Comparison of ENCODE assay signal across 8 cellular contexts in genomic region chr7:23863209-23863798, GRCh38.
DNase-seq lines count a peak whose midpoint lies in the region; ATAC-seq, FAIRE-seq and TF ChIP-seq lines count a peak whose summit lies in the region.

No MANE protein-coding gene starts in this region.

- H3K27ac ChIP-seq in colonic mucosa (no peak overlapping the region), osteoblast (ENCODE audit: low read depth, low read length) (no peak overlapping the region)

- no peaks in the 10 kb centered on the region for H4K20me1 ChIP-seq in osteoblast (ENCODE audit: insufficient read depth, low read length)

- no peak overlapping the region for H2AFZ ChIP-seq in osteoblast (ENCODE audit: low read length)

- TF ChIP-seq CTCF in BJ (IDR thresholded peaks at IDR 0.05; ENCODE audit: insufficient read depth, low read depth, low read length) = peak; percentile 78
- peak; percentile 32 for TF ChIP-seq CTCF in colonic mucosa (IDR thresholded peaks at IDR 0.05)
- TF ChIP-seq CTCF in osteoblast (IDR thresholded peaks at IDR 0.05; ENCODE audit: extremely low read depth, low read depth, low read length) = peak; percentile 74

- H3K36me3 ChIP-seq in BJ (ENCODE audit: control insufficient read depth, insufficient read depth, low read length) (no peaks in the 10 kb centered on the region), colonic mucosa (no peaks in the 10 kb centered on the region), osteoblast (ENCODE audit: insufficient read depth, low read length) (no peaks in the 10 kb centered on the region)

- no peak overlapping the region for H3K4me3 ChIP-seq in BJ (ENCODE audit: low read depth, low read length)
- no peak overlapping the region for H3K4me3 ChIP-seq in colonic mucosa
- H3K4me3 ChIP-seq in osteoblast (ENCODE audit: insufficient read depth, low read length) = no peak overlapping the region

- no peaks in the 10 kb centered on the region for H3K4me1 ChIP-seq in colonic mucosa
- H3K4me1 ChIP-seq in osteoblast (ENCODE audit: insufficient read depth, low read length) = peaks cover 8% of the 10 kb centered on the region

- ATAC-seq in GM21360 (IDR thresholded peaks at IDR 0.05; ENCODE audit: unreplicated experiment) (no peak), GM21786 (IDR thresholded peaks at IDR 0.05; ENCODE audit: unreplicated experiment) (no peak)

- peak; percentile 72 for FAIRE-seq in GM19239 (lab: Jason Lieb, UNC)

- H3K4me2 ChIP-seq in osteoblast (ENCODE audit: insufficient read depth, low read length) = no peak overlapping the region

- DNase-seq in BJ (ENCODE audit: low read depth) (no peak), GM19239 (ENCODE audit: insufficient read length, low spot score) (peak; percentile 4), NCI-H526 treated with DMSO at 0.1 percent for 48 hours (lab: John Stamatoyannopoulos, UW) (peak; percentile 39), colonic mucosa (no peak), osteoblast (ENCODE audit: insufficient read length, low spot score, missing footprints) (no peak), mucosa of gallbladder (ENCODE audit: low spot score) (no peak)

- H3K27me3 ChIP-seq in BJ (ENCODE audit: control insufficient read depth, insufficient read depth, low read length) (no peaks in the 10 kb centered on the region), colonic mucosa (no peaks in the 10 kb centered on the region), osteoblast (ENCODE audit: insufficient read depth, low read length) (no peaks in the 10 kb centered on the region)

- intact Hi-C loops in colonic mucosa (cut with DNase I) = loop anchor here (5.0 kb wide), 1 partner anchor 519 kb away; no protein-coding TSS in a partner anchor

- no peaks in the 10 kb centered on the region for H3K79me2 ChIP-seq in osteoblast (ENCODE audit: insufficient read depth, low read length)

- CTCF ChIA-PET in BJ (lab: Yijun Ruan, JAX) = interaction anchor here (0.7 to 3.6 kb wide), 6 partner anchors 76 to 518 kb away, joined by 3 to 18 read pairs (median 4); no protein-coding TSS in a partner anchor

- no peak overlapping the region for H3K9ac ChIP-seq in colonic mucosa (ENCODE audit: low read depth in 2 of 2, low read length in 2 of 2)

- POLR2A ChIA-PET in BJ (lab: Charles Lee) = no interaction called here

- H3K9me3 ChIP-seq in colonic mucosa = no peaks in the 10 kb centered on the region
- H3K9me3 ChIP-seq in osteoblast (ENCODE audit: low read depth, low read length) = no peaks in the 10 kb centered on the region

Comparison
In these comparisons a context has a peak if more than half of its experiments do, and no peak if none do; other contexts are left out.
1. DNase-seq: peak in GM19239 (single experiment) and NCI-H526 treated with DMSO at 0.1 percent for 48 hours (single experiment); none in BJ (single experiment), colonic mucosa (single experiment), osteoblast (single experiment) and mucosa of gallbladder (single experiment).
2. Peak in every context shown above with its lines, with median percentiles within 50 percentile points of each other: CTCF ChIP-seq.